ENCODE assay signal across 9 cellular contexts in the genomic region with DNA sequence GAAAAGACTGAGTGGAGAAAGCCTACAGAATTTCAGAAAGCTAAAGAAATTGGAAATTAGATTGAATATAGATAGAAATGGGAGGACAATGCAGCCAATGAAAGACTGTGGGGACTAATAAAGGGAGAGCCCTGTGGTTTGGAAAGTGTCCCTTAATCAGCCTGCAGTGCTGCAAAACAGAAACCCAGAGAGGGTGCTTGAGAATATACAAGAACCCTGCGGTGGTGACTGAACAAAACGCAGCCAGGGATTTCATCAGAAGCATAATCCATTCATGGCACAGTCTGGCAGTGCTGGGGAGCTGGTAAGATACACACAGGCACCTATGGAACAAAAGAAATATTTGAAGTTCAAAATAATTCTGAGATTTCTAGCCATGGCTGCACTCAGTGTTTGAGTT. TPM values are rescaled to one million over a fixed set of nuclear protein-coding genes. Genes with fewer than 3 reads are reported as not detected.
DNase-seq lines count a peak whose midpoint lies in the region; ATAC-seq and TF ChIP-seq lines count a peak whose summit lies in the region.
"Had no signal": no experiment of that assay in that cellular context is flagged by ENCODE, and none has a peak within 500 bp of the region (broad histone marks: within the 10 kb centered on the region; RNA-seq: fewer than 3 reads in every experiment).

No MANE protein-coding gene starts in this region.

- H3K27me3 ChIP-seq in mesenchymal stem cell (ENCODE audit: control insufficient read depth in 1 of 2, insufficient read depth in 1 of 2, low read length in 2 of 2) (no peaks in the 10 kb centered on the region), mesendoderm (ENCODE audit: insufficient read depth, low read length, poor library complexity) (no peaks in the 10 kb centered on the region), testis (no peaks in the 10 kb centered on the region)

- H2BK5ac ChIP-seq in mesenchymal stem cell (ENCODE audit: low read depth, low read length, poor library complexity, severe bottlenecking) (no peak overlapping the region), mesendoderm (ENCODE audit: low read length) (no peak overlapping the region)

- H3K9me3 ChIP-seq in mesenchymal stem cell (ENCODE audit: control insufficient read depth, low read length) (no peaks in the 10 kb centered on the region), testis (no peaks in the 10 kb centered on the region)

- peak overlapping the region; percentile 91 for H3K27ac Mint-ChIP-seq in activated CD8-positive, alpha-beta T cell treated with anti-CD3 and anti-CD28 coated beads for 36 hours

- H2BK15ac ChIP-seq in mesenchymal stem cell (ENCODE audit: low read depth, poor library complexity, severe bottlenecking) (no peak overlapping the region), mesendoderm (replicated peaks; ENCODE audit: low read depth) (no peak overlapping the region)

- no peaks in the 10 kb centered on the region for H3K79me2 ChIP-seq in mesendoderm (ENCODE audit: control insufficient read depth, insufficient read depth, low read length)

- H3K9ac ChIP-seq in mesenchymal stem cell (ENCODE audit: low read length): peak overlapping the region; percentile 85
- no peak overlapping the region for H3K9ac ChIP-seq in mesendoderm (ENCODE audit: low read length)

- no peaks in the 10 kb centered on the region for H3K27me3 Mint-ChIP-seq in activated CD8-positive, alpha-beta T cell treated with anti-CD3 and anti-CD28 coated beads for 36 hours

- no peak for TF ChIP-seq POLR2A in testis (IDR thresholded peaks at IDR 0.05)

- H3K56ac ChIP-seq in mesendoderm (ENCODE audit: low read length): no peak overlapping the region

- H3K36me3 ChIP-seq in mesenchymal stem cell (ENCODE audit: control insufficient read depth in 1 of 2, insufficient read depth in 2 of 2, low read depth in 1 of 2, low read length in 2 of 2) (peaks cover 0 to 3% of the 10 kb centered on the region in 2 experiments), mesendoderm (ENCODE audit: control insufficient read depth, insufficient read depth, low read length) (no peaks in the 10 kb centered on the region), testis (ENCODE audit: low read depth, missing control alignments) (no peaks in the 10 kb centered on the region)

- intact Hi-C loops in activated CD8-positive, alpha-beta T cell treated with anti-CD3 and anti-CD28 coated beads for 36 hours (cut with micrococcal nuclease): no loop called here
- intact Hi-C loops in testis (cut with DNase I; ENCODE audit: low total_unique reads): no loop called here

- H3K4ac ChIP-seq in mesenchymal stem cell (ENCODE audit: low read depth in 1 of 2, low read length in 2 of 2): no peak overlapping the region
- H3K4ac ChIP-seq in mesendoderm (ENCODE audit: low read depth, low read length): no peak overlapping the region

- H3K18ac ChIP-seq in mesenchymal stem cell (ENCODE audit: low read depth in 1 of 2, low read length in 2 of 2): no peak overlapping the region
- H3K18ac ChIP-seq in mesendoderm (ENCODE audit: low read length): no peak overlapping the region

- H2AK5ac ChIP-seq in mesenchymal stem cell (ENCODE audit: low read length, severe bottlenecking): no peak overlapping the region
- no peak overlapping the region for H2AK5ac ChIP-seq in mesendoderm (ENCODE audit: low read length)

- H3K27ac ChIP-seq in mesenchymal stem cell (ENCODE audit: low read length, poor library complexity, severe bottlenecking) (peak overlapping the region; percentile 42), mesendoderm (ENCODE audit: low read depth, low read length) (no peak overlapping the region), testis (no peak overlapping the region)

- no peak overlapping the region for H2BK12ac ChIP-seq in mesenchymal stem cell (ENCODE audit: low read length in 2 of 2)

- H3K79me1 ChIP-seq in mesenchymal stem cell (replicated peaks; ENCODE audit: low read length, poor library complexity, severe bottlenecking): peaks cover 2% of the 10 kb centered on the region
- no peaks in the 10 kb centered on the region for H3K79me1 ChIP-seq in mesendoderm (ENCODE audit: low read length)

- ATAC-seq in activated CD8-positive, alpha-beta T cell treated with anti-CD3 and anti-CD28 coated beads for 36 hours: peak; percentile 52
- no peak for ATAC-seq in GM19351 (IDR thresholded peaks at IDR 0.05; ENCODE audit: unreplicated experiment)

- H2AFZ ChIP-seq in mesenchymal stem cell (ENCODE audit: low read depth, low read length): no peak overlapping the region

- no peak overlapping the region for H4K91ac ChIP-seq in mesenchymal stem cell (ENCODE audit: low read length)

- H3K36me3 Mint-ChIP-seq in activated CD8-positive, alpha-beta T cell treated with anti-CD3 and anti-CD28 coated beads for 36 hours (ENCODE audit: low read depth): peaks cover 19% of the 10 kb centered on the region

- no peak overlapping the region for H3K23ac ChIP-seq in mesenchymal stem cell (ENCODE audit: low read length in 2 of 2)
- H3K23ac ChIP-seq in mesendoderm (ENCODE audit: low read length): no peak overlapping the region

- H4K8ac ChIP-seq in mesenchymal stem cell (ENCODE audit: low read length): no peak overlapping the region
- no peak overlapping the region for H4K8ac ChIP-seq in mesendoderm (ENCODE audit: low read depth, low read length)

- TF ChIP-seq CTCF in activated CD8-positive, alpha-beta T cell treated with anti-CD3 and anti-CD28 coated beads for 36 hours (IDR thresholded peaks at IDR 0.05): no peak
- TF ChIP-seq CTCF in testis (IDR thresholded peaks at IDR 0.05): no peak

- CTCF ChIA-PET in activated CD8-positive, alpha-beta T cell treated with anti-CD3 and anti-CD28 coated beads for 36 hours (lab: Charles Lee): interaction anchor here (0.9 to 1.1 kb wide), 2 partner anchors 9 to 62 kb away, joined by 3 read pairs; no protein-coding TSS in a partner anchor

- H2BK120ac ChIP-seq in mesenchymal stem cell (ENCODE audit: low read depth, low read length) (no peak overlapping the region), mesendoderm (ENCODE audit: low read depth, low read length) (no peak overlapping the region)

- DNase-seq in DMS153 (lab: John Stamatoyannopoulos, UW) (peak; percentile 72), NCI-H1105 treated with DMSO at 0.1 percent for 48 hours (lab: John Stamatoyannopoulos, UW) (peak; percentile 80), mesenchymal stem cell (peak; percentile 77), NCI-H2171 treated with DMSO at 0.1 percent for 48 hours (lab: John Stamatoyannopoulos, UW) (no peak), mesendoderm (no peak), testis (no peak)
- peak; percentile 69 for DNase-seq in activated CD8-positive, alpha-beta T cell treated with anti-CD3 and anti-CD28 coated beads for 36 hours

- H3K14ac ChIP-seq in mesenchymal stem cell (ENCODE audit: low read length in 2 of 2): no peak overlapping the region

- H3K4me1 Mint-ChIP-seq in activated CD8-positive, alpha-beta T cell treated with anti-CD3 and anti-CD28 coated beads for 36 hours (ENCODE audit: low read depth): peaks cover 79% of the 10 kb centered on the region

- POLR2A ChIA-PET in activated CD8-positive, alpha-beta T cell treated with anti-CD3 and anti-CD28 coated beads for 36 hours (lab: Charles Lee): no interaction called here

- H3K4me3 ChIP-seq in mesenchymal stem cell (ENCODE audit: insufficient read depth in 1 of 2, low read depth in 1 of 2, low read length in 2 of 2) (peak overlapping the region in 1 of 2 experiments; percentile 19), mesendoderm (ENCODE audit: low read length) (no peak overlapping the region), testis (no peak overlapping the region)

- H4K5ac ChIP-seq in mesendoderm (ENCODE audit: low read length): no peak overlapping the region

- H3K4me1 ChIP-seq in mesenchymal stem cell (ENCODE audit: control insufficient read depth, insufficient read depth, low read depth, low read length): peaks cover 8% of the 10 kb centered on the region
- no peaks in the 10 kb centered on the region for H3K4me1 ChIP-seq in mesendoderm (ENCODE audit: control insufficient read depth, low read depth, low read length)
- H3K4me1 ChIP-seq in testis: peaks cover 15% of the 10 kb centered on the region

- no peaks in the 10 kb centered on the region for H3K9me3 Mint-ChIP-seq in activated CD8-positive, alpha-beta T cell treated with anti-CD3 and anti-CD28 coated beads for 36 hours

- 53% methylated on average over 2 of the region's 2 CpGs for WGBS in mesenchymal stem cell
- WGBS in mesendoderm (ENCODE audit: extremely low coverage, insufficient coverage, low lambda C conversion rate): no CpG with 5 or more reads among the region's 2 CpGs
- 65 to 75% methylated on average over 2 of the region's 2 CpGs for WGBS in testis, 2 donors

- peak overlapping the region; percentile 53 for H3K4me3 Mint-ChIP-seq in activated CD8-positive, alpha-beta T cell treated with anti-CD3 and anti-CD28 coated beads for 36 hours

- no peak overlapping the region for H3K4me2 ChIP-seq in mesenchymal stem cell (ENCODE audit: low read length, poor library complexity, severe bottlenecking)
- no peak overlapping the region for H3K4me2 ChIP-seq in mesendoderm (ENCODE audit: low read length)

RNA-seq across cellular contexts. Expression of gene CEP41, which starts 19.1 kb away (rescaled TPM):
- 10 to 100 TPM; 28.0 to 28.1 TPM for total RNA-seq in activated CD8-positive, alpha-beta T cell treated with anti-CD3 and anti-CD28 coated beads for 36 hours
- 15.1 TPM for polyA plus RNA-seq in mesenchymal stem cell (2013, experiment 1 of 2)
- polyA plus RNA-seq in mesenchymal stem cell (2013, experiment 2 of 2): 17.7 TPM
- 11.1 TPM for polyA plus RNA-seq in mesendoderm (2013, experiment 1 of 2)
- 11.3 TPM for polyA plus RNA-seq in mesendoderm (2013, experiment 2 of 2)
- total RNA-seq in testis: 10 to 100 TPM; 59.0 to 91.6 TPM
- 209 TPM for polyA plus RNA-seq in testis (ENCODE audit: insufficient read depth, low read depth, low replicate concordance)

RNA-seq across cellular contexts. Expression of gene CPA1, which starts 41.4 kb away (rescaled TPM):
- not detected for total RNA-seq in activated CD8-positive, alpha-beta T cell treated with anti-CD3 and anti-CD28 coated beads for 36 hours
- 0.12 TPM for polyA plus RNA-seq in mesenchymal stem cell (2013, experiment 1 of 2)
- polyA plus RNA-seq in mesenchymal stem cell (2013, experiment 2 of 2): 0.29 TPM
- not detected for polyA plus RNA-seq in mesendoderm (2013, experiment 1 of 2)
- polyA plus RNA-seq in mesendoderm (2013, experiment 2 of 2): not detected
- total RNA-seq in testis: 1 to 10 TPM; 3.0 to 3.9 TPM
- polyA plus RNA-seq in testis (ENCODE audit: insufficient read depth, low read depth, low replicate concordance): 2.5 TPM
- total RNA-seq: ureter had no signal

Comparison
In these comparisons a context has a peak if more than half of its experiments do, and no peak if none do; other contexts are left out.
1. DNase-seq: peak in DMS153 (single experiment), NCI-H1105 treated with DMSO at 0.1 percent for 48 hours (single experiment), activated CD8-positive, alpha-beta T cell treated with anti-CD3 and anti-CD28 coated beads for 36 hours (single experiment) and mesenchymal stem cell (single experiment); none in NCI-H2171 treated with DMSO at 0.1 percent for 48 hours (single experiment), mesendoderm (single experiment) and testis (single experiment).